Comparison of ENCODE assay signal across 16 cellular contexts in genomic region chr1:46811053-46811452, GRCh38. TPM values are rescaled to one million over a fixed set of nuclear protein-coding genes. Genes with fewer than 3 reads are reported as not detected.
DNase-seq lines count a peak whose midpoint lies in the region; ATAC-seq and TF ChIP-seq lines count a peak whose summit lies in the region.
"Had no signal": no experiment of that assay in that cellular context is flagged by ENCODE, and none has a peak within 500 bp of the region (broad histone marks: within the 10 kb centered on the region; RNA-seq: fewer than 3 reads in every experiment).

No MANE protein-coding gene starts in this region.

- peaks cover 8% of the 10 kb centered on the region for H3K9me3 ChIP-seq in left ventricle myocardium inferior (replicated peaks)
- no peaks in the 10 kb centered on the region for H3K9me3 ChIP-seq in gastrocnemius medialis
- H3K9me3 ChIP-seq: BE2C, Caco-2 had no signal

- H3K27ac ChIP-seq in left ventricle myocardium inferior (replicated peaks) (peak overlapping the region; percentile 81), gastrocnemius medialis (peak overlapping the region; percentile 64 to 77 (median 72))
- H3K27ac ChIP-seq: C4-2B, HL-60 had no signal

- ATAC-seq in Right ventricle myocardium superior (ENCODE audit: poor library complexity), result no peak
- no peak for ATAC-seq in gastrocnemius medialis
- ATAC-seq in GM18870 (IDR thresholded peaks at IDR 0.05; ENCODE audit: unreplicated experiment), result no peak
- ATAC-seq: GM23338, HCT116 had no signal

- intact Hi-C loops in left ventricle myocardium inferior (cut with micrococcal nuclease) (no loop called here), Right ventricle myocardium superior (cut with DNase I) (no loop called here), gastrocnemius medialis (cut with DNase I; ENCODE audit: low total_unique reads) (no loop called here)

- TF ChIP-seq POLR2A in gastrocnemius medialis (IDR thresholded peaks at IDR 0.05), result no peak

- in situ Hi-C loops in gastrocnemius medialis (cut with MboI; ENCODE audit: low sequenced_read_pairs in 4 of 4), result no loop called here

- no peak for TF ChIP-seq CTCF in left ventricle myocardium inferior (IDR thresholded peaks at IDR 0.05; ENCODE audit: borderline replicate concordance)
- TF ChIP-seq CTCF in gastrocnemius medialis (IDR thresholded peaks at IDR 0.05 in 4 of 5, conservative IDR thresholded peaks at IDR 0.05 in 1 of 5), result no peak

- H3K27me3 ChIP-seq in left ventricle myocardium inferior (ENCODE audit: low read depth), result no peaks in the 10 kb centered on the region
- H3K27me3 ChIP-seq in gastrocnemius medialis, result no peaks in the 10 kb centered on the region
- H3K27me3 ChIP-seq: BE2C had no signal

- peaks cover 42% of the 10 kb centered on the region for H3K36me3 ChIP-seq in left ventricle myocardium inferior
- H3K36me3 ChIP-seq in gastrocnemius medialis, result peaks cover 0 to 9% of the 10 kb centered on the region in 2 donors
- H3K36me3 ChIP-seq: BE2C had no signal

- H3K4me3 ChIP-seq in left ventricle myocardium inferior (peak overlapping the region; percentile 17), gastrocnemius medialis (peak overlapping the region in 1 of 4 donors; percentile 18)
- H3K4me3 ChIP-seq: GM23338 had no signal

- DNase-seq in left ventricle myocardium inferior (no peak), Right ventricle myocardium superior (no peak), islet precursor cell (peak; percentile 27), gastrocnemius medialis (no peak), HT-29 (ENCODE audit: low spot score) (no peak)
- DNase-seq: ACHN; BE2C; Caco-2; CD4-positive, alpha-beta T cell; HFFc6; IMR-90 had no signal

- H3K4me1 ChIP-seq in left ventricle myocardium inferior (peaks cover 58% of the 10 kb centered on the region), gastrocnemius medialis (peaks cover 14 to 34% of the 10 kb centered on the region in 2 donors)
- H3K4me1 ChIP-seq: BE2C, Caco-2 had no signal

RNA-seq across cellular contexts. Expression of gene CYP4B1, which starts 12.2 kb away (rescaled TPM):
- total RNA-seq in left ventricle myocardium inferior, result 11.5 TPM
- total RNA-seq in Right ventricle myocardium superior, result 20.4 TPM
- total RNA-seq in gastrocnemius medialis, result 10 to 100 TPM; 57.3 to 97.4 (median 70.0) TPM
- total RNA-seq in HT-29 (2014; rRNA removed; shearing (Covaris generic)), result 0.23 TPM in 1 of 2 replicates, not detected in the other
- total RNA-seq: Caco-2; CD4-positive, alpha-beta T cell; GM23338; HFFc6; IMR-90 had no signal

Comparison
In these comparisons a context has a peak if more than half of its experiments do, and no peak if none do; other contexts are left out.
1. RNA of gene CYP4B1, which starts 12.2 kb away (total RNA-seq): 57.3 to 97.4 TPM in gastrocnemius medialis, 20.4 TPM in Right ventricle myocardium superior (single experiment) and 11.5 TPM in left ventricle myocardium inferior (single experiment); 0.23 TPM in HT-29; every median in the first group is over 10 times any median in the second.